In the genomic region with DNA sequence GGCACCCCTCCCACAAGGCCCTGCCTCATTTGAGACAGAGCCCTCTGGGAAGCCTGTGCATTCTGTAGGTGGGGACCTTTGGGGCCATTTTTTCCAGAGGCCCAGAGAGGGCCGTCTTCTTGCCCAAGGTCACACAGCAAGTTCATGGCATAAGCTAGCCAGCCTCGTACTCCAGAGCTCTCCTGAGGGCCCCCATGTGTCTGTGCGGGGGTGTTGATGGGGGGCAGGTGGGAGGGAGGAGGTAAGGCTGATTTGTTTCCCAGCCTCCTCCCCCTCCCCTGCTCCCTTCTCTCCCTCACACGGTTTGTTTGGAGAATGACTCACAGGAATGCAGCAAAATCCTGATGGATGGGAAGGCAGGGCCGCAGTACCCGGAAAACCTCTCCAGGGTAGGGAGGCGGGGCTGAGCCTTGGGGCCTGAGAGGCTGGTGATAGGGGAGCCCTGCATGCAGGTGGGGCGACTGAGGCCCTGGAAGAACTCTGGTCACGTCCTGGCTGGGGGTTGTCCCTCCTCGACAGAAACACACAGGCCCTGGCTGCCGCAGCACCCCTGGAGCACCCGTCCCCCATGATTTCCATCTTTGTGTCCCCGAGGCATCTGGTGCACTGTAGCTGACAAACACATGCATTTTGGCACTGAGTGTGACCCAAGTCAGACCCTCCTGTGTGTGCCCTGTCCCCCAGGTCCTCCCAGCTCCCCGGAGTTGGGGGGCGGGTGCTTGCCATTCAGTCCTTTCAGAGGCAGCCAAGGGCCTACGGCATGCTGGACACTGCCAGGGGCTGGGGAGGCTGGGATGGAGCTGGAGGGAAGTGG, we compare ENCODE assay signal across 8 cellular contexts. TPM values are rescaled to one million over a fixed set of nuclear protein-coding genes. Genes with fewer than 3 reads are reported as not detected.
DNase-seq lines count a peak whose midpoint lies in the region; ATAC-seq and TF ChIP-seq lines count a peak whose summit lies in the region.

No MANE protein-coding gene starts in this region.

- H3K4me3 ChIP-seq in endodermal cell (ENCODE audit: low read length) (no peak overlapping the region), neural progenitor cell (no peak overlapping the region)

- no peak for TF ChIP-seq CTCF in endodermal cell (conservative IDR thresholded peaks at IDR 0.05)
- TF ChIP-seq CTCF in neural progenitor cell (IDR thresholded peaks at IDR 0.05) = no peak

- H3K36me3 Mint-ChIP-seq in endodermal cell (ENCODE audit: low read depth) = peaks cover 7% of the 10 kb centered on the region
- peaks cover 5% of the 10 kb centered on the region for H3K36me3 Mint-ChIP-seq in neural progenitor cell

- H3K4me1 Mint-ChIP-seq in endodermal cell = peaks cover 29% of the 10 kb centered on the region
- H3K4me1 Mint-ChIP-seq in neural progenitor cell = peaks cover 78% of the 10 kb centered on the region

- H3K9me3 Mint-ChIP-seq in endodermal cell (no peaks in the 10 kb centered on the region), neural progenitor cell (no peaks in the 10 kb centered on the region)

- peaks cover 19% of the 10 kb centered on the region for H3K4me1 ChIP-seq in endodermal cell (ENCODE audit: control insufficient read depth, insufficient read depth, low read length)
- peaks cover 26% of the 10 kb centered on the region for H3K4me1 ChIP-seq in neural progenitor cell

- 32 to 45% methylated on average over 10 to 15 of the region's 16 CpGs for WGBS in endodermal cell (ENCODE audit: insufficient coverage in 1 of 2, insufficient read length in 1 of 2), 2 experiments

- no peak overlapping the region for H3K4me3 Mint-ChIP-seq in endodermal cell
- no peak overlapping the region for H3K4me3 Mint-ChIP-seq in neural progenitor cell

- H3K4me2 ChIP-seq in neural progenitor cell = peak overlapping the region; percentile 60

- H3K27me3 ChIP-seq in endodermal cell (ENCODE audit: control insufficient read depth, insufficient read depth, low read length, poor library complexity, severe bottlenecking) = no peaks in the 10 kb centered on the region
- H3K27me3 ChIP-seq in neural progenitor cell = peaks cover 10% of the 10 kb centered on the region

- H3K9me3 ChIP-seq in endodermal cell (ENCODE audit: control insufficient read depth, low read length) (no peaks in the 10 kb centered on the region), neural progenitor cell (ENCODE audit: low read depth) (no peaks in the 10 kb centered on the region)

- H3K27me3 Mint-ChIP-seq in endodermal cell (ENCODE audit: insufficient read depth) (peaks cover 47% of the 10 kb centered on the region), neural progenitor cell (ENCODE audit: insufficient read depth, low read depth) (peaks cover 3% of the 10 kb centered on the region)

- H3K27ac ChIP-seq in endodermal cell (ENCODE audit: low read depth, low read length) (peak overlapping the region; percentile 66), neural progenitor cell (peak overlapping the region; percentile 3)

- H3F3A ChIP-seq in neural progenitor cell (ENCODE audit: low read depth) = peaks cover 16% of the 10 kb centered on the region

- H3K27ac Mint-ChIP-seq in endodermal cell = peak overlapping the region; percentile 92
- H3K27ac Mint-ChIP-seq in neural progenitor cell = no peak overlapping the region

- DNase-seq in AG20443 (ENCODE audit: low spot score) (peak; percentile 89), NCI-H226 (peak; percentile 98), endodermal cell (peak; percentile 98), neural progenitor cell (ENCODE audit: low spot score) (peak; percentile 84), T-helper 2 cell (no peak)
- DNase-seq in activated CD8-positive, alpha-beta memory T cell treated with anti-CD3 and anti-CD28 coated beads, Interleukin-2, amount 50 U/mL, for 48 hours = no peak

- no peaks in the 10 kb centered on the region for H3K36me3 ChIP-seq in endodermal cell (ENCODE audit: control insufficient read depth, insufficient read depth, low read length)
- H3K36me3 ChIP-seq in neural progenitor cell = no peaks in the 10 kb centered on the region

- ATAC-seq in GM18868 (IDR thresholded peaks at IDR 0.05; ENCODE audit: unreplicated experiment) (no peak), GM18498 (IDR thresholded peaks at IDR 0.05; ENCODE audit: unreplicated experiment) (no peak)

- peaks cover 100% of the 10 kb centered on the region for H4K20me1 ChIP-seq in neural progenitor cell (ENCODE audit: low read depth)

- peak overlapping the region; percentile 52 for H3K9ac ChIP-seq in endodermal cell (ENCODE audit: extremely low read depth, low read length, poor library complexity, severe bottlenecking)
- no peak overlapping the region for H3K9ac ChIP-seq in neural progenitor cell

- H3K79me2 ChIP-seq in neural progenitor cell (ENCODE audit: low read depth) = peaks cover 3% of the 10 kb centered on the region

- H2AFZ ChIP-seq in neural progenitor cell (replicated peaks) = no peak overlapping the region

RNA-seq across cellular contexts. Expression of a gene that starts 29.7 kb away (rescaled TPM):
- 10 to 100 TPM; 35.9 to 42.9 TPM for total RNA-seq in endodermal cell
- polyA plus RNA-seq in endodermal cell (2013, experiment 1 of 2) = 34.4 TPM
- 37.1 TPM for polyA plus RNA-seq in endodermal cell (2013, experiment 2 of 2)
- total RNA-seq in neural progenitor cell (ENCODE audit: low replicate concordance) = 18.0 and 27.4 TPM in 2 replicates

Comparison
In these comparisons a context has a peak if more than half of its experiments do, and no peak if none do; other contexts are left out.
1. DNase-seq: peak in AG20443 (single experiment), NCI-H226 (single experiment), endodermal cell (single experiment) and neural progenitor cell (single experiment); none in activated CD8-positive, alpha-beta memory T cell treated with anti-CD3 and anti-CD28 coated beads, Interleukin-2, amount 50 U/mL, for 48 hours (single experiment) and T-helper 2 cell (0 of 5).